Comparison of ENCODE assay signal across 8 cellular contexts in the genomic region with DNA sequence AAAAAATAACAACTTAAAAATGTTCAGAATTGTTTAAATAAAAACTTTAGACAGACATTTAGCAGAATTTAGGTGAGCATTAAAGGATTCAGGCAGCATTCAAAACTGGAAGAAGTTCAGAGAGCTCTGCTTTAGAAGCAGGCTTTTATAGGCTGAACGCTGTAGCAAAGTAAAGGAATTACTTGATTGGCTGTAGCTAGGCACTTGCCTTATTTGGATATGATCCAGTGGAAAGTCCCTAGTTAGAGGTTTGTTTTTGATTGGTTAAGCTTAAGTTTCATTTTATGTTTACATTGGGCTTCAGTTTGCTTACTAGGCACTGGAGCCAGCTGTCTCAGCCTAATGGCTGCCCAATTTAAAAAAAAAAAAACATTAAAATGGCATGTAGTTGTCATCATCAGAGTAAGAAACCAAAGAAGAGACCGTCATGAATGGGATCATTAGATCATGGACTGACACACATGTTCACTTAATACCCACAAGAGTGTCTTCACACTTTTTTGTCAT.
DNase-seq lines count a peak whose midpoint lies in the region; ATAC-seq, FAIRE-seq and TF ChIP-seq lines count a peak whose summit lies in the region.

No MANE protein-coding gene starts in this region.

- no peaks in the 10 kb centered on the region for H3K79me2 ChIP-seq in K562 (ENCODE audit: control insufficient read depth, insufficient read depth, low read length)

- H4K20me1 ChIP-seq in K562 (replicated peaks; ENCODE audit: control insufficient read depth, insufficient read depth, low read length) = no peaks in the 10 kb centered on the region

- TF ChIP-seq EP300 in K562 (IDR thresholded peaks at IDR 0.05; ENCODE audit: low read length) = peak; percentile 12; the same call in 1 of the 2 replicates

- CTCF ChIA-PET in K562 (lab: Yijun Ruan, JAX; ENCODE audit: low intra/inter-chr PET ratio) = interaction anchor here (1.5 kb wide), 1 partner anchor 177 kb away, joined by 4 read pairs; a partner anchor contains a TSS

- peak; percentile 65 for FAIRE-seq in K562 (lab: Jason Lieb, UNC)

- TF ChIP-seq POLR2A in Peyer's patch (IDR thresholded peaks at IDR 0.05) = no peak
- TF ChIP-seq POLR2A in K562 (conservative IDR thresholded peaks at IDR 0.05) = no peak

- H3K27me3 ChIP-seq in Peyer's patch = no peaks in the 10 kb centered on the region
- no peaks in the 10 kb centered on the region for H3K27me3 ChIP-seq in K562 (ENCODE audit: control insufficient read depth in 2 of 2, insufficient read depth in 2 of 2, low read length in 2 of 2)
- no peaks in the 10 kb centered on the region for H3K27me3 ChIP-seq in subcutaneous abdominal adipose tissue (ENCODE audit: control insufficient read depth in 5 of 5, insufficient read depth in 4 of 5, low read length in 5 of 5)

- POLR2A ChIA-PET in K562 (lab: Yijun Ruan, JAX) = no interaction called here

- DNase-seq in activated T-cell treated with anti-CD3 and anti-CD28 coated beads for 1 hour (ENCODE audit: low read depth) (peak; percentile 6), KBM-7 (peak; percentile 12), Peyer's patch (peak in 1 of 3 donors; percentile 36), K562 (ENCODE audit: extremely low read depth in 1 of 4, low spot score in 3 of 4) (peak in 2 of 4 experiments; percentile 25 to 72), kidney glomerular epithelial cell (lab: John Stamatoyannopoulos, UW) (peak; percentile 97)
- no peak for DNase-seq in activated T-cell treated with anti-CD3 and anti-CD28 coated beads, Interleukin-2, amount 50 U/mL, for 48 hours

- H3K36me3 ChIP-seq in Peyer's patch = no peaks in the 10 kb centered on the region
- no peaks in the 10 kb centered on the region; the same call in 2 of the 3 replicates for H3K36me3 ChIP-seq in K562 (ENCODE audit: control insufficient read depth, insufficient read depth, low read length)
- H3K36me3 ChIP-seq in subcutaneous abdominal adipose tissue (ENCODE audit: control insufficient read depth in 5 of 5, insufficient read depth in 5 of 5, low read length in 5 of 5) = no peaks in the 10 kb centered on the region

- no peak for TF ChIP-seq CTCF in Peyer's patch (IDR thresholded peaks at IDR 0.05)
- TF ChIP-seq CTCF in K562 (IDR thresholded peaks at IDR 0.05 in 2 of 3, conservative IDR thresholded peaks at IDR 0.05 in 1 of 3; ENCODE audit: insufficient read depth in 2 of 3, low read depth in 1 of 3, low read length in 3 of 3) = 0 out of 6 replicates have a peak, but pooled peaks of 1 of the 3 experiments have one; percentile 4

- no peaks in the 10 kb centered on the region for H3K9me1 ChIP-seq in K562 (ENCODE audit: control insufficient read depth, insufficient read depth, low read length)

- no peak overlapping the region for H2AFZ ChIP-seq in K562 (ENCODE audit: low read depth, low read length)

- H3K9me3 ChIP-seq in Peyer's patch = no peaks in the 10 kb centered on the region
- no peaks in the 10 kb centered on the region for H3K9me3 ChIP-seq in K562 (replicated peaks; ENCODE audit: control insufficient read depth, insufficient read depth, low read depth, low read length)
- no peaks in the 10 kb centered on the region for H3K9me3 ChIP-seq in subcutaneous abdominal adipose tissue (ENCODE audit: control insufficient read depth in 5 of 5, low read length in 5 of 5)

- no TSS peak for BruUV-seq in K562 (replicated peaks; lab: Mats Ljungman, UMichigan)

- H3K27ac ChIP-seq in Peyer's patch (peak overlapping the region in 3 of 4 donors; percentile 33 to 65 (median 57)), K562 (ENCODE audit: extremely low read depth, low read depth, low read length) (peak overlapping the region; percentile 20; the same call in 1 of the 3 replicates), subcutaneous abdominal adipose tissue (ENCODE audit: low read depth, low read length) (no peak overlapping the region)

- no peak for TF ChIP-seq RAD21 in K562 (CRISPR knock-in tag; conservative IDR thresholded peaks at IDR 0.05 in 1 of 2, IDR thresholded peaks at IDR 0.05 in 1 of 2)

- no peak overlapping the region for H3K4me2 ChIP-seq in K562 (ENCODE audit: insufficient read depth, low read length)

- WGBS in K562 (ENCODE audit: insufficient coverage, low coverage, missing lambda C conversion rate) = 28% methylated on average over 2 of the region's 2 CpGs

- in situ Hi-C loops in KBM-7 (cut with MboI; ENCODE audit: low pct_unique_long_range_greater_than_20kb, low sequenced_read_pairs) = no loop called here
- in situ Hi-C loops in K562 (cut with MboI) = no loop called here

- H3K9ac ChIP-seq in K562 (ENCODE audit: insufficient read depth in 1 of 2, low read depth in 2 of 2, low read length in 2 of 2) (no peak overlapping the region), subcutaneous abdominal adipose tissue (ENCODE audit: low read length in 5 of 5) (no peak overlapping the region)

- H3K4me3 ChIP-seq in Peyer's patch (no peak overlapping the region), K562 (no peak overlapping the region), subcutaneous abdominal adipose tissue (ENCODE audit: low read depth in 1 of 5, low read length in 5 of 5) (peak overlapping the region in 3 of 5 donors; percentile 8 to 13 (median 8))

- peaks cover 0 to 13% (median 0%) of the 10 kb centered on the region in 4 donors for H3K4me1 ChIP-seq in Peyer's patch
- H3K4me1 ChIP-seq in K562 (replicated peaks in 1 of 2; ENCODE audit: control insufficient read depth in 2 of 2, insufficient read depth in 2 of 2, low read length in 2 of 2) = no peaks in the 10 kb centered on the region
- H3K4me1 ChIP-seq in subcutaneous abdominal adipose tissue (ENCODE audit: control insufficient read depth in 5 of 5, insufficient read depth in 5 of 5, low read length in 5 of 5) = peaks cover 0 to 9% (median 5%) of the 10 kb centered on the region in 5 donors

- intact Hi-C loops in K562 (cut with micrococcal nuclease) = no loop called here

- ATAC-seq in GM21825 (IDR thresholded peaks at IDR 0.05; ENCODE audit: unreplicated experiment) (peak; percentile 89), K562 (peak; percentile 86)

TF ChIP-seq in K562, 482 proteins besides CTCF, POLR2A, EP300 and RAD21:
- TF ChIP-seq SRF (CRISPR knock-in tag; IDR thresholded peaks at IDR 0.05) (peak; percentile 28 to 96; a peak in 2 of 4 replicates), FOXP1 (CRISPR knock-in tag; IDR thresholded peaks at IDR 0.05) (no peak), RBM34 (IDR thresholded peaks at IDR 0.05; ENCODE audit: borderline replicate concordance, insufficient read depth, low read length) (no peak), FOXM1 (IDR thresholded peaks at IDR 0.05; ENCODE audit: low read depth) (0 out of 2 replicates have a peak, but pooled peaks have one; percentile 32), FOXM1 (CRISPR knock-in tag; IDR thresholded peaks at IDR 0.05; ENCODE audit: low read depth) (no peak), BACH1 (tag; IDR thresholded peaks at IDR 0.05) (peak; percentile 27; the same call in 1 of the 2 replicates), ZNF384 (IDR thresholded peaks at IDR 0.05; ENCODE audit: low read depth, low read length) (peak; percentile 65), MAFF (IDR thresholded peaks at IDR 0.05; ENCODE audit: low read length) (0 out of 2 replicates have a peak, but pooled peaks have one; percentile 11)
TF ChIP-seq in K562: peak in this region for 5.

Comparison
In these comparisons a context has a peak if more than half of its experiments do, and no peak if none do; other contexts are left out.
1. DNase-seq: peak in activated T-cell treated with anti-CD3 and anti-CD28 coated beads for 1 hour (single experiment), KBM-7 (single experiment) and kidney glomerular epithelial cell (single experiment); none in activated T-cell treated with anti-CD3 and anti-CD28 coated beads, Interleukin-2, amount 50 U/mL, for 48 hours (0 of 2).
2. H3K4me3 ChIP-seq: peak in subcutaneous abdominal adipose tissue (3 of 5); none in Peyer's patch (0 of 4) and K562 (single experiment).